34 cellular contexts compared by ENCODE assay signal in genomic region chr3:161166051-161166450, GRCh38.
"Had no signal": no experiment of that assay in that cellular context is flagged by ENCODE, and none has a peak within 500 bp of the region (broad histone marks: within the 10 kb centered on the region; RNA-seq: fewer than 3 reads in every experiment).

No MANE protein-coding gene starts in this region.

- H3K4me3 ChIP-seq: MG63 had no signal

- H3K4me2 ChIP-seq: KMS-11 had no signal

- H3K27ac ChIP-seq: KMS-11 had no signal

- H3K36me3 ChIP-seq: MG63 had no signal

- H3K9ac ChIP-seq: KMS-11 had no signal

- DNase-seq: Karpas-422, Kasumi-1, MG63, MM.1S, MV-4-11, NCI-H1048, NCI-H1092, NCI-H1092 treated with DMSO at 0.1 percent for 48 hours, NCI-H1105, NCI-H1105 treated with DMSO at 0.1 percent for 48 hours, NCI-H1417, NCI-H1417 treated with DMSO at 0.1 percent for 48 hours, NCI-H1436, NCI-H1436 treated with DMSO at 0.1 percent for 48 hours, NCI-H146, NCI-H1694, NCI-H1694 treated with DMSO at 0.1 percent for 48 hours, NCI-H187, NCI-H187 treated with DMSO at 0.1 percent for 48 hours, NCI-H1930, NCI-H2029, NCI-H2029 treated with DMSO at 0.1 percent for 48 hours, NCI-H2081, NCI-H2081 treated with DMSO at 0.1 percent for 48 hours, NCI-H2107, NCI-H2171, NCI-H2171 treated with DMSO at 0.1 percent for 48 hours, NCI-H2227 treated with DMSO at 0.1 percent for 48 hours, NCI-H226, NCI-H345, NCI-H446, NCI-H446 treated with DMSO at 0.1 percent for 48 hours, NCI-H510A had no signal

- H3K27me3 ChIP-seq: MG63 had no signal
